In the genomic region with DNA sequence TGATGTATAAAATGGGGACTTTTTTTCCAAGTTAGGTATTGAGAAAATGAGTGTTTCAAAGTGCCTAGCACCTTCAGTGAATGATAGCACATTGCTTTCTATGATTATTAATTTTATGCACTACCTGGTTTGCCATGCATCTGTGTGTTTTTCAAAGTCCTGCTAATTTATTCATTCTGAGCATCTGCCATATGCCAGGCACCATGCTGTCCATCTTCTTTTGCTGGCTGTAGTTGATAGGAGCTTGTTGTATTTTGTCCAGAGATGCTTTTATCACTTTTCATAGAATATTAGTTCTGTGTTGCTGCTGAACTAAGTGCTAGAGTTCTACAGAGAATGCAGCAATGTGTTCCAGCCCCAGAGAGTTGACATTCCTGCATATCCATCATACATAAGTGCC, we compare ENCODE assay signal across 20 cellular contexts. TPM values are rescaled to one million over a fixed set of nuclear protein-coding genes. Genes with fewer than 3 reads are reported as not detected.
DNase-seq lines count a peak whose midpoint lies in the region; ATAC-seq and TF ChIP-seq lines count a peak whose summit lies in the region.
"Had no signal": no experiment of that assay in that cellular context is flagged by ENCODE, and none has a peak within 500 bp of the region (broad histone marks: within the 10 kb centered on the region; RNA-seq: fewer than 3 reads in every experiment).

No MANE protein-coding gene starts in this region.

- no peaks in the 10 kb centered on the region for H3K79me2 ChIP-seq in MM.1S (ENCODE audit: low read length)

- no peak for TF ChIP-seq CTCF in MM.1S (IDR thresholded peaks at IDR 0.05; ENCODE audit: low read length)
- TF ChIP-seq CTCF in mucosa of descending colon (IDR thresholded peaks at IDR 0.05), result no peak

- peaks cover 26% of the 10 kb centered on the region for H3K4me1 Mint-ChIP-seq in activated naive CD4-positive, alpha-beta T cell treated with anti-CD3 and anti-CD28 coated beads, Interleukin-2, amount 10 ng/mL, durations not matched to agents 7 days and 5 days
- peaks cover 23% of the 10 kb centered on the region for H3K4me1 Mint-ChIP-seq in activated naive CD8-positive, alpha-beta T cell treated with anti-CD3 and anti-CD28 coated beads, Interleukin-2, amount 10 ng/mL, durations not matched to agents 7 days and 5 days
- peaks cover 34 to 66% of the 10 kb centered on the region in 2 donors for H3K4me1 Mint-ChIP-seq in stimulated activated naive B cell treated with anti-CD40 and anti-IgM and Interleukin-4, amounts not matched to agents 10 μg/mL and 1 μg/mL and 100 μg/mL, for 72 hours

- CTCF ChIA-PET in activated naive CD4-positive, alpha-beta T cell treated with anti-CD3 and anti-CD28 coated beads, Interleukin-2, amount 10 ng/mL, durations not matched to agents 7 days and 5 days (lab: Charles Lee), result no interaction called here

- POLR2A ChIA-PET in activated naive CD8-positive, alpha-beta T cell treated with anti-CD3 and anti-CD28 coated beads, Interleukin-2, amount 10 ng/mL, durations not matched to agents 7 days and 5 days (lab: Charles Lee), result no interaction called here

- no peaks in the 10 kb centered on the region for H3K9me2 ChIP-seq in MM.1S (replicated peaks; ENCODE audit: insufficient read depth, low read length)

- no peaks in the 10 kb centered on the region for H3F3A ChIP-seq in MM.1S (ENCODE audit: insufficient read depth, low read length)

- DNase-seq in activated naive CD4-positive, alpha-beta T cell treated with anti-CD3 and anti-CD28 coated beads, Interleukin-2, amount 10 ng/mL, durations not matched to agents 7 days and 5 days, result no peak
- DNase-seq in activated naive CD4-positive, alpha-beta T cell treated with anti-CD3 and anti-CD28 coated beads, Interleukin-2, amount 50 U/mL, for 16 hours, result no peak
- DNase-seq in MM.1S (no peak), mucosa of descending colon (no peak), hippocampal formation (lab: John Stamatoyannopoulos, UW) (no peak)
- no peak for DNase-seq in activated naive CD8-positive, alpha-beta T cell treated with anti-CD3 and anti-CD28 coated beads, Interleukin-2, amount 10 ng/mL, durations not matched to agents 7 days and 5 days
- DNase-seq in stimulated activated naive B cell treated with anti-CD40 and anti-IgM and Interleukin-4, amounts not matched to agents 10 μg/mL and 1 μg/mL and 100 μg/mL, for 72 hours, result no peak
- DNase-seq: ACHN, AML-193, DND-41, GDM1, H7, Karpas-422, NCI-H187, NCI-H748 treated with DMSO at 0.1 percent for 48 hours, RPMI8226, SIG-M5 had no signal

- no peak overlapping the region for H3K4me3 Mint-ChIP-seq in activated naive CD4-positive, alpha-beta T cell treated with anti-CD3 and anti-CD28 coated beads, Interleukin-2, amount 10 ng/mL, durations not matched to agents 7 days and 5 days
- H3K4me3 Mint-ChIP-seq in activated naive CD8-positive, alpha-beta T cell treated with anti-CD3 and anti-CD28 coated beads, Interleukin-2, amount 10 ng/mL, durations not matched to agents 7 days and 5 days, result no peak overlapping the region
- H3K4me3 Mint-ChIP-seq in stimulated activated naive B cell treated with anti-CD40 and anti-IgM and Interleukin-4, amounts not matched to agents 10 μg/mL and 1 μg/mL and 100 μg/mL, for 72 hours, result no peak overlapping the region
- H3K4me3 Mint-ChIP-seq: CD14-positive monocyte had no signal

- intact Hi-C loops in mucosa of descending colon (cut with DNase I, micrococcal nuclease), result no loop called here

- H3K9me3 ChIP-seq in MM.1S (replicated peaks; ENCODE audit: insufficient read depth, low read length) (no peaks in the 10 kb centered on the region), mucosa of descending colon (no peaks in the 10 kb centered on the region)

- no peaks in the 10 kb centered on the region for H3K9me3 Mint-ChIP-seq in activated naive CD4-positive, alpha-beta T cell treated with anti-CD3 and anti-CD28 coated beads, Interleukin-2, amount 10 ng/mL, durations not matched to agents 7 days and 5 days
- no peaks in the 10 kb centered on the region for H3K9me3 Mint-ChIP-seq in activated naive CD8-positive, alpha-beta T cell treated with anti-CD3 and anti-CD28 coated beads, Interleukin-2, amount 10 ng/mL, durations not matched to agents 7 days and 5 days
- peaks cover 5 to 8% of the 10 kb centered on the region in 2 donors for H3K9me3 Mint-ChIP-seq in stimulated activated naive B cell treated with anti-CD40 and anti-IgM and Interleukin-4, amounts not matched to agents 10 μg/mL and 1 μg/mL and 100 μg/mL, for 72 hours

- H3K36me3 ChIP-seq in MM.1S (replicated peaks; ENCODE audit: insufficient read depth, low read length) (no peaks in the 10 kb centered on the region), mucosa of descending colon (ENCODE audit: low read depth) (no peaks in the 10 kb centered on the region)

- no peak overlapping the region for H3K4me2 ChIP-seq in MM.1S (ENCODE audit: low read depth, low read length)

- 0 out of 2 replicates have a peak overlapping the region, but pooled peaks have one; percentile 6 for H2AFZ ChIP-seq in MM.1S (ENCODE audit: low read length)

- H3K9ac ChIP-seq in MM.1S (ENCODE audit: low read length), result no peak overlapping the region

- peaks cover 4% of the 10 kb centered on the region for H3K27me3 Mint-ChIP-seq in activated naive CD4-positive, alpha-beta T cell treated with anti-CD3 and anti-CD28 coated beads, Interleukin-2, amount 10 ng/mL, durations not matched to agents 7 days and 5 days
- peaks cover 2% of the 10 kb centered on the region for H3K27me3 Mint-ChIP-seq in activated naive CD8-positive, alpha-beta T cell treated with anti-CD3 and anti-CD28 coated beads, Interleukin-2, amount 10 ng/mL, durations not matched to agents 7 days and 5 days
- H3K27me3 Mint-ChIP-seq in stimulated activated naive B cell treated with anti-CD40 and anti-IgM and Interleukin-4, amounts not matched to agents 10 μg/mL and 1 μg/mL and 100 μg/mL, for 72 hours, result no peaks in the 10 kb centered on the region

- no peaks in the 10 kb centered on the region for H3K27me3 ChIP-seq in MM.1S (replicated peaks; ENCODE audit: insufficient read depth, low read length)

- peaks cover 1% of the 10 kb centered on the region for H3K36me3 Mint-ChIP-seq in activated naive CD4-positive, alpha-beta T cell treated with anti-CD3 and anti-CD28 coated beads, Interleukin-2, amount 10 ng/mL, durations not matched to agents 7 days and 5 days
- peaks cover 2% of the 10 kb centered on the region for H3K36me3 Mint-ChIP-seq in activated naive CD8-positive, alpha-beta T cell treated with anti-CD3 and anti-CD28 coated beads, Interleukin-2, amount 10 ng/mL, durations not matched to agents 7 days and 5 days
- H3K36me3 Mint-ChIP-seq in stimulated activated naive B cell treated with anti-CD40 and anti-IgM and Interleukin-4, amounts not matched to agents 10 μg/mL and 1 μg/mL and 100 μg/mL, for 72 hours, result peaks cover 5 to 9% of the 10 kb centered on the region in 2 donors
- H3K36me3 Mint-ChIP-seq: CD14-positive monocyte had no signal

- peak overlapping the region; percentile 64 for H3K27ac Mint-ChIP-seq in activated naive CD4-positive, alpha-beta T cell treated with anti-CD3 and anti-CD28 coated beads, Interleukin-2, amount 10 ng/mL, durations not matched to agents 7 days and 5 days
- peak overlapping the region; percentile 40 for H3K27ac Mint-ChIP-seq in activated naive CD8-positive, alpha-beta T cell treated with anti-CD3 and anti-CD28 coated beads, Interleukin-2, amount 10 ng/mL, durations not matched to agents 7 days and 5 days
- H3K27ac Mint-ChIP-seq in stimulated activated naive B cell treated with anti-CD40 and anti-IgM and Interleukin-4, amounts not matched to agents 10 μg/mL and 1 μg/mL and 100 μg/mL, for 72 hours, result peak overlapping the region; percentile 90
- H3K27ac Mint-ChIP-seq: CD14-positive monocyte had no signal

- H3K4me3 ChIP-seq in MM.1S (ENCODE audit: low read length), result no peak overlapping the region
- no peak overlapping the region for H3K4me3 ChIP-seq in mucosa of descending colon

- no peaks in the 10 kb centered on the region for H4K20me1 ChIP-seq in MM.1S (ENCODE audit: insufficient read depth, low read length)

- no peak overlapping the region for H3K27ac ChIP-seq in MM.1S (ENCODE audit: low read length)

- ATAC-seq in activated naive CD8-positive, alpha-beta T cell treated with anti-CD3 and anti-CD28 coated beads, Interleukin-2, amount 10 ng/mL, durations not matched to agents 7 days and 5 days (ENCODE audit: low read depth), result no peak
- ATAC-seq in stimulated activated naive B cell treated with anti-CD40 and anti-IgM and Interleukin-4, amounts not matched to agents 10 μg/mL and 1 μg/mL and 100 μg/mL, for 72 hours (replicated peaks), result no peak
- ATAC-seq in HG03025 (IDR thresholded peaks at IDR 0.05; ENCODE audit: low FRiP score, unreplicated experiment) (no peak), mucosa of descending colon (no peak)

- H3K4me1 ChIP-seq in MM.1S (ENCODE audit: low read length) (peaks cover 36% of the 10 kb centered on the region), mucosa of descending colon (ENCODE audit: low read depth) (no peaks in the 10 kb centered on the region)

RNA-seq across cellular contexts. Expression of a gene that starts 48.9 kb away (rescaled TPM):
- not detected for total RNA-seq in activated naive CD8-positive, alpha-beta T cell treated with anti-CD3 and anti-CD28 coated beads, Interleukin-2, amount 10 ng/mL, durations not matched to agents 7 days and 5 days
- total RNA-seq in mucosa of descending colon, result under 1 TPM in 2 of 3 donors, not detected in 1; 0.27 to 0.60 TPM
- total RNA-seq: H7, HT-29 had no signal

Comparison
In these comparisons a context has a peak if more than half of its experiments do, and no peak if none do; other contexts are left out.
1. H3K27ac Mint-ChIP-seq: peak in every context shown above with its lines; median percentile 90 in stimulated activated naive B cell treated with anti-CD40 and anti-IgM and Interleukin-4, amounts not matched to agents 10 μg/mL and 1 μg/mL and 100 μg/mL, for 72 hours; 64 in activated naive CD4-positive, alpha-beta T cell treated with anti-CD3 and anti-CD28 coated beads, Interleukin-2, amount 10 ng/mL, durations not matched to agents 7 days and 5 days; 40 in activated naive CD8-positive, alpha-beta T cell treated with anti-CD3 and anti-CD28 coated beads, Interleukin-2, amount 10 ng/mL, durations not matched to agents 7 days and 5 days.